Comparison of ENCODE assay signal across 42 cellular contexts in the genomic region with DNA sequence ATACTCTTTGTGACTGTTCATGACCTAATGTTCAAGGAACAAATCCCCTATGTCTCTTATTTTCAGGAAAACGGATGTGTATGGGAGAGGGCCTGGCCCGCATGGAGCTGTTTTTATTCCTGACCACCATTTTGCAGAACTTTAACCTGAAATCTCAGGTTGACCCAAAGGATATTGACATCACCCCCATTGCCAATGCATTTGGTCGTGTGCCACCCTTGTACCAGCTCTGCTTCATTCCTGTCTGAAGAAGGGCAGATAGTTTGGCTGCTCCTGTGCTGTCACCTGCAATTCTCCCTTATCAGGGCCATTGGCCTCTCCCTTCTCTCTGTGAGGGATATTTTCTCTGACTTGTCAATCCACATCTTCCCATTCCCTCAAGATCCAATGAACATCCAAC. TPM values are rescaled to one million over a fixed set of nuclear protein-coding genes. Genes with fewer than 3 reads are reported as not detected.
"Had no signal": no experiment of that assay in that cellular context is flagged by ENCODE, and none has a peak within 500 bp of the region (broad histone marks: within the 10 kb centered on the region; RNA-seq: fewer than 3 reads in every experiment).

No MANE protein-coding gene starts in this region.

- H3K36me3 Mint-ChIP-seq: activated naive CD4-positive, alpha-beta T cell treated with anti-CD3 and anti-CD28 coated beads, Interleukin-2, amount 10 ng/mL, durations not matched to agents 7 days and 5 days; activated naive CD4-positive, alpha-beta T cell treated with anti-CD3 and anti-CD28 coated beads, Interleukin-2, amount 50 U/mL, for 24 hours; activated naive CD4-positive, alpha-beta T cell treated with anti-CD3 and anti-CD28 coated beads, Interleukin-2, amount 50 U/mL, for 72 hours; activated naive CD8-positive, alpha-beta T cell; activated naive CD8-positive, alpha-beta T cell treated with anti-CD3 and anti-CD28 coated beads for 36 hours; activated naive CD8-positive, alpha-beta T cell treated with anti-CD3 and anti-CD28 coated beads, Interleukin-2, amount 10 ng/mL, durations not matched to agents 7 days and 5 days; brain had no signal

- H3K4me1 Mint-ChIP-seq: activated naive CD4-positive, alpha-beta T cell treated with anti-CD3 and anti-CD28 coated beads, Interleukin-2, amount 10 ng/mL, durations not matched to agents 7 days and 5 days; activated naive CD4-positive, alpha-beta T cell treated with anti-CD3 and anti-CD28 coated beads, Interleukin-2, amount 50 U/mL, for 24 hours; activated naive CD8-positive, alpha-beta T cell treated with anti-CD3 and anti-CD28 coated beads for 36 hours; activated naive CD8-positive, alpha-beta T cell treated with anti-CD3 and anti-CD28 coated beads, Interleukin-2, amount 10 ng/mL, durations not matched to agents 7 days and 5 days; activated naive CD8-positive, alpha-beta T cell treated with anti-CD3 and anti-CD28 coated beads, Interleukin-2, amount 50 U/mL, for 24 hours; activated T-helper 17 cell treated with anti-CD3 and anti-CD28 coated beads, Interleukin-2, amount 50 U/mL, for 72 hours; brain; central memory CD8-positive, alpha-beta T cell had no signal

- H3K27me3 ChIP-seq: adrenal gland, ascending aorta, body of pancreas, brain microvascular endothelial cell, breast epithelium, cardiac muscle cell had no signal

- DNase-seq: activated effector memory CD4-positive, alpha-beta T cell treated with anti-CD3 and anti-CD28 coated beads, Interleukin-2, amount 50 U/mL, for 16 hours; activated effector memory CD4-positive, alpha-beta T cell treated with Interleukin-2 at 50 U/mL for 16 hours; activated gamma-delta T cell; activated gamma-delta T cell treated with Interleukin-2 at 50 U/mL for 16 hours; activated naive CD4-positive, alpha-beta T cell; activated naive CD4-positive, alpha-beta T cell treated with anti-CD3 and anti-CD28 coated beads for 36 hours; activated naive CD4-positive, alpha-beta T cell treated with anti-CD3 and anti-CD28 coated beads, Interleukin-2, amount 10 ng/mL, durations not matched to agents 7 days and 5 days; activated naive CD4-positive, alpha-beta T cell treated with anti-CD3 and anti-CD28 coated beads, Interleukin-2, amount 50 U/mL, for 16 hours; activated naive CD4-positive, alpha-beta T cell treated with Interleukin-2 at 50 U/mL for 16 hours; activated naive CD8-positive, alpha-beta T cell treated with anti-CD3 and anti-CD28 coated beads for 36 hours; activated naive CD8-positive, alpha-beta T cell treated with anti-CD3 and anti-CD28 coated beads, Interleukin-2, amount 10 ng/mL, durations not matched to agents 7 days and 5 days; activated naive CD8-positive, alpha-beta T cell treated with anti-CD3 and anti-CD28 coated beads, Interleukin-2, amount 50 U/mL, for 24 hours; activated T-cell treated with anti-CD3 and anti-CD28 coated beads for 4 hours; activated T-cell treated with anti-CD3 and anti-CD28 coated beads, Interleukin-2, amount 50 U/mL, for 1 hour; activated T-cell treated with anti-CD3 and anti-CD28 coated beads, Interleukin-2, amount 50 U/mL, for 24 hours; activated T-cell treated with anti-CD3 and anti-CD28 coated beads, Interleukin-2, amount 50 U/mL, for 4 hours; activated T-cell treated with anti-CD3 and anti-CD28 coated beads, Interleukin-2, amount 50 U/mL, for 48 hours; activated T-cell treated with anti-CD3 and anti-CD28 coated beads, Interleukin-2, amount 50 U/mL, for 72 hours; adrenal gland; amniotic stem cell; amygdala; anterior cingulate cortex; aorta; body of pancreas; brain microvascular endothelial cell; caudate nucleus; central memory CD4-positive, alpha-beta T cell had no signal

- FAIRE-seq: astrocyte, bronchial epithelial cell had no signal

- H3K4me3 ChIP-seq: adrenal gland, ascending aorta, body of pancreas, breast epithelium, cardiac muscle cell had no signal

- H3K27me3 Mint-ChIP-seq: activated naive CD4-positive, alpha-beta T cell treated with anti-CD3 and anti-CD28 coated beads, Interleukin-2, amount 10 ng/mL, durations not matched to agents 7 days and 5 days; activated naive CD4-positive, alpha-beta T cell treated with anti-CD3 and anti-CD28 coated beads, Interleukin-2, amount 50 U/mL, for 24 hours; activated naive CD8-positive, alpha-beta T cell; activated naive CD8-positive, alpha-beta T cell treated with anti-CD3 and anti-CD28 coated beads for 36 hours; activated naive CD8-positive, alpha-beta T cell treated with anti-CD3 and anti-CD28 coated beads, Interleukin-2, amount 50 U/mL, for 24 hours; activated T-cell treated with anti-CD3 and anti-CD28 coated beads, Interleukin-2, amount 50 U/mL, for 24 hours; activated T-helper 17 cell treated with anti-CD3 and anti-CD28 coated beads, Interleukin-2, amount 50 U/mL, for 72 hours; central memory CD8-positive, alpha-beta T cell had no signal

- H3K36me3 ChIP-seq: adrenal gland, ascending aorta, brain microvascular endothelial cell, breast epithelium, cardiac muscle cell had no signal

- H3K4me3 Mint-ChIP-seq: activated naive CD4-positive, alpha-beta T cell treated with anti-CD3 and anti-CD28 coated beads for 36 hours; activated naive CD4-positive, alpha-beta T cell treated with anti-CD3 and anti-CD28 coated beads, Interleukin-2, amount 10 ng/mL, durations not matched to agents 7 days and 5 days; activated naive CD4-positive, alpha-beta T cell treated with anti-CD3 and anti-CD28 coated beads, Interleukin-2, amount 50 U/mL, for 24 hours; activated naive CD8-positive, alpha-beta T cell; activated naive CD8-positive, alpha-beta T cell treated with anti-CD3 and anti-CD28 coated beads for 36 hours; activated naive CD8-positive, alpha-beta T cell treated with anti-CD3 and anti-CD28 coated beads, Interleukin-2, amount 10 ng/mL, durations not matched to agents 7 days and 5 days; activated naive CD8-positive, alpha-beta T cell treated with anti-CD3 and anti-CD28 coated beads, Interleukin-2, amount 50 U/mL, for 24 hours; activated T-cell treated with anti-CD3 and anti-CD28 coated beads, Interleukin-2, amount 50 U/mL, for 24 hours; activated T-cell treated with anti-CD3 and anti-CD28 coated beads, Interleukin-2, amount 50 U/mL, for 4 hours; activated T-cell treated with anti-CD3 and anti-CD28 coated beads, Interleukin-2, amount 50 U/mL, for 72 hours; activated T-helper 1 cell treated with anti-CD3 and anti-CD28 coated beads, Interleukin-12 subunit alpha, Interleukin-12 subunit beta, Interleukin-2, Interleukin-4 antibody, amounts not matched to agents 30 ng/mL and 10 ng/mL and 1 ng/mL, durations not matched to agents 14 hours and 24 hours and 36 hours; activated T-helper 17 cell treated with anti-CD3 and anti-CD28 coated beads, Interleukin-2, amount 50 U/mL, for 72 hours; brain; central memory CD8-positive, alpha-beta T cell had no signal

- H3K27ac Mint-ChIP-seq: activated naive CD4-positive, alpha-beta T cell treated with anti-CD3 and anti-CD28 coated beads for 36 hours; activated naive CD4-positive, alpha-beta T cell treated with anti-CD3 and anti-CD28 coated beads, Interleukin-2, amount 10 ng/mL, durations not matched to agents 7 days and 5 days; activated naive CD4-positive, alpha-beta T cell treated with anti-CD3 and anti-CD28 coated beads, Interleukin-2, amount 50 U/mL, for 24 hours; activated naive CD4-positive, alpha-beta T cell treated with anti-CD3 and anti-CD28 coated beads, Interleukin-2, amount 50 U/mL, for 72 hours; activated naive CD8-positive, alpha-beta T cell; activated naive CD8-positive, alpha-beta T cell treated with anti-CD3 and anti-CD28 coated beads for 36 hours; activated naive CD8-positive, alpha-beta T cell treated with anti-CD3 and anti-CD28 coated beads, Interleukin-2, amount 10 ng/mL, durations not matched to agents 7 days and 5 days; activated naive CD8-positive, alpha-beta T cell treated with anti-CD3 and anti-CD28 coated beads, Interleukin-2, amount 50 U/mL, for 24 hours; activated T-cell treated with anti-CD3 and anti-CD28 coated beads, Interleukin-2, amount 50 U/mL, for 24 hours; activated T-cell treated with anti-CD3 and anti-CD28 coated beads, Interleukin-2, amount 50 U/mL, for 72 hours; activated T-helper 1 cell treated with anti-CD3 and anti-CD28 coated beads, Interleukin-12 subunit alpha, Interleukin-12 subunit beta, Interleukin-2, Interleukin-4 antibody, amounts not matched to agents 30 ng/mL and 10 ng/mL and 1 ng/mL, durations not matched to agents 14 hours and 24 hours and 36 hours; activated T-helper 17 cell treated with anti-CD3 and anti-CD28 coated beads, Interleukin-2, amount 50 U/mL, for 72 hours; activated T-helper 2 cell treated with anti-CD3 and anti-CD28 coated beads, Interferon-gamma antibody, Interleukin-2, Interleukin-4, amounts not matched to agents 10 μg/mL and 5 μg/mL and 100 μg/mL, durations not matched to agents 14 hours and 24 hours and 36 hours; brain had no signal

- H3K9me3 Mint-ChIP-seq: activated naive CD4-positive, alpha-beta T cell treated with anti-CD3 and anti-CD28 coated beads, Interleukin-2, amount 10 ng/mL, durations not matched to agents 7 days and 5 days; activated naive CD8-positive, alpha-beta T cell treated with anti-CD3 and anti-CD28 coated beads, Interleukin-2, amount 10 ng/mL, durations not matched to agents 7 days and 5 days had no signal

- ATAC-seq: activated naive CD4-positive, alpha-beta T cell treated with anti-CD3 and anti-CD28 coated beads, Interleukin-2, amount 50 U/mL, for 72 hours; activated naive CD8-positive, alpha-beta T cell treated with anti-CD3 and anti-CD28 coated beads, Interleukin-2, amount 50 U/mL, for 24 hours; activated T-cell treated with anti-CD3 and anti-CD28 coated beads, Interleukin-2, amount 50 U/mL, for 4 hours; activated T-cell treated with anti-CD3 and anti-CD28 coated beads, Interleukin-2, amount 50 U/mL, for 72 hours; activated T-helper 17 cell treated with anti-CD3 and anti-CD28 coated beads, Interleukin-2, amount 50 U/mL, for 72 hours; body of pancreas had no signal

- H3K27ac ChIP-seq: adrenal gland, ascending aorta, body of pancreas, brain microvascular endothelial cell, breast epithelium, cardiac muscle cell had no signal

- H3K9me3 ChIP-seq: adrenal gland, ascending aorta, body of pancreas, breast epithelium had no signal

- H3K4me1 ChIP-seq: adrenal gland, ascending aorta, body of pancreas, breast epithelium had no signal

RNA-seq across cellular contexts. Expression of a gene that starts 27.3 kb away (rescaled TPM):
- total RNA-seq: activated naive CD4-positive, alpha-beta T cell treated with anti-CD3 and anti-CD28 coated beads, Interleukin-2, amount 50 U/mL, for 72 hours; activated naive CD8-positive, alpha-beta T cell treated with anti-CD3 and anti-CD28 coated beads for 36 hours; activated naive CD8-positive, alpha-beta T cell treated with anti-CD3 and anti-CD28 coated beads, Interleukin-2, amount 10 ng/mL, durations not matched to agents 7 days and 5 days; activated T-helper 1 cell treated with anti-CD3 and anti-CD28 coated beads, Interleukin-12 subunit alpha, Interleukin-12 subunit beta, Interleukin-2, Interleukin-4 antibody, amounts not matched to agents 30 ng/mL and 10 ng/mL and 1 ng/mL, durations not matched to agents 14 hours and 24 hours and 36 hours; activated T-helper 2 cell treated with anti-CD3 and anti-CD28 coated beads, Interferon-gamma antibody, Interleukin-2, Interleukin-4, amounts not matched to agents 10 μg/mL and 5 μg/mL and 100 μg/mL, durations not matched to agents 14 hours and 24 hours and 36 hours; adrenal gland; aorta; ascending aorta; astrocyte; cardiac muscle cell; cardiac septum had no signal
- polyA plus RNA-seq: adipose tissue, adrenal gland, cardiac muscle cell had no signal

RNA-seq across cellular contexts. Expression of a gene that starts 51.7 kb away (rescaled TPM):
- total RNA-seq: activated naive CD8-positive, alpha-beta T cell treated with anti-CD3 and anti-CD28 coated beads for 36 hours; activated naive CD8-positive, alpha-beta T cell treated with anti-CD3 and anti-CD28 coated beads, Interleukin-2, amount 10 ng/mL, durations not matched to agents 7 days and 5 days; activated T-cell treated with anti-CD3 and anti-CD28 coated beads, Interleukin-2, amount 50 U/mL, for 4 hours; adrenal gland; aorta; ascending aorta; astrocyte; breast epithelium; cardiac muscle cell; cardiac septum had no signal
- polyA plus RNA-seq: cardiac muscle cell had no signal
